23 cellular contexts compared by ENCODE assay signal in the genomic region with DNA sequence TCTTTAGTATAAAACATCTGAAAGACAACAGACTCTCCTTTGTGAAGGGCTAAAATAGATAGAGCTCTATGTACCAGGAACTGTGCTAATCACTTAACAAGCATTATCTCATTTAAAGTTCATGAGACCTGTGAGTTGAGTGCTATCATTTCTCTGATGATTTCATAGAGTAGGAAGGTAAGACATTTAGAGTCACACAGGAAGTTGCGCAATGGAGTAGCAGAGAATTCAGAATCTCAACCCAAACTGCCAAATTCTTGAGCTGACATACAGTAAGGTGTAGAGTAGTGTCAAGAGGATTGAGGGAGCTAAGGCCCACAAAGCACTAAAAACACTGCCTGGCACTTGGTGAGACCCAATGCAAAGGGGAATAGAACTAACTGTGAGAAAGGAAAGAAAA.
DNase-seq lines count a peak whose midpoint lies in the region; ATAC-seq and TF ChIP-seq lines count a peak whose summit lies in the region.
"Had no signal": no experiment of that assay in that cellular context is flagged by ENCODE, and none has a peak within 500 bp of the region (broad histone marks: within the 10 kb centered on the region; RNA-seq: fewer than 3 reads in every experiment).

No MANE protein-coding gene starts in this region.

- H3K23ac ChIP-seq in IMR-90 (ENCODE audit: low read depth, low read length) (no peak overlapping the region), mesendoderm (ENCODE audit: low read length) (no peak overlapping the region)

- no peaks in the 10 kb centered on the region for H3K9me3 Mint-ChIP-seq in activated CD4-positive, alpha-beta T cell treated with anti-CD3 and anti-CD28 coated beads for 36 hours (ENCODE audit: low read depth)
- H3K9me3 Mint-ChIP-seq: activated B cell treated with CpG ODN at 0.5 μM for 24 hours; activated CD4-positive, alpha-beta memory T cell treated with anti-CD3 and anti-CD28 coated beads for 36 hours; natural killer cell had no signal

- no peaks in the 10 kb centered on the region for H3K79me2 ChIP-seq in mesendoderm (ENCODE audit: control insufficient read depth, insufficient read depth, low read length)

- H3K4me3 Mint-ChIP-seq in activated CD4-positive, alpha-beta T cell treated with anti-CD3 and anti-CD28 coated beads for 36 hours = no peak overlapping the region
- H3K4me3 Mint-ChIP-seq: activated B cell treated with CpG ODN at 0.5 μM for 24 hours; activated CD4-positive, alpha-beta memory T cell treated with anti-CD3 and anti-CD28 coated beads for 36 hours; natural killer cell had no signal

- POLR2A ChIA-PET in activated CD4-positive, alpha-beta T cell treated with anti-CD3 and anti-CD28 coated beads for 36 hours (lab: Charles Lee) = no interaction called here
- POLR2A ChIA-PET in IMR-90 (lab: Charles Lee; ENCODE audit: unreplicated experiment) = no interaction called here

- H3K4me1 ChIP-seq in IMR-90 (ENCODE audit: control insufficient read depth, insufficient read depth, low read length) (no peaks in the 10 kb centered on the region), adipocyte (ENCODE audit: control insufficient read depth, insufficient read depth, low read length) (no peaks in the 10 kb centered on the region), mesendoderm (ENCODE audit: control insufficient read depth, low read depth, low read length) (peaks cover 11% of the 10 kb centered on the region)
- H3K4me1 ChIP-seq: pancreas, right lobe of liver had no signal

- H3K36me3 ChIP-seq in IMR-90 (ENCODE audit: control insufficient read depth, insufficient read depth, low read length) = no peaks in the 10 kb centered on the region
- no peaks in the 10 kb centered on the region for H3K36me3 ChIP-seq in adipocyte (ENCODE audit: control insufficient read depth, insufficient read depth, low read length, severe bottlenecking)
- no peaks in the 10 kb centered on the region for H3K36me3 ChIP-seq in mesendoderm (ENCODE audit: control insufficient read depth, insufficient read depth, low read length)
- H3K36me3 ChIP-seq: BLaER1, pancreas, right lobe of liver had no signal

- BruUV-seq in IMR-90 (replicated peaks; lab: Mats Ljungman, UMichigan) = no TSS peak

- in situ Hi-C loops in IMR-90 (cut with MboI; ENCODE audit: low sequenced_read_pairs) = no loop called here

- H3K9ac ChIP-seq in IMR-90 (ENCODE audit: low read depth, low read length) (no peak overlapping the region), adipocyte (ENCODE audit: low read length) (no peak overlapping the region), mesendoderm (ENCODE audit: low read length) (no peak overlapping the region)
- H3K9ac ChIP-seq: BLaER1 had no signal

- no peak overlapping the region for H2BK20ac ChIP-seq in IMR-90 (ENCODE audit: low read depth, low read length)

- H2BK120ac ChIP-seq in IMR-90 (ENCODE audit: low read depth, low read length) = no peak overlapping the region
- no peak overlapping the region for H2BK120ac ChIP-seq in mesendoderm (ENCODE audit: low read depth, low read length)

- no CpG with 5 or more reads among the region's 1 CpG for WGBS in IMR-90 (ENCODE audit: extremely low coverage in 2 of 2, insufficient read length in 1 of 2), 2 experiments
- WGBS in mesendoderm (ENCODE audit: extremely low coverage, insufficient coverage, low lambda C conversion rate) = no CpG with 5 or more reads among the region's 1 CpG

- no peaks in the 10 kb centered on the region for H3K4me1 Mint-ChIP-seq in activated CD4-positive, alpha-beta T cell treated with anti-CD3 and anti-CD28 coated beads for 36 hours

- no peak overlapping the region for H3K27ac Mint-ChIP-seq in activated CD4-positive, alpha-beta T cell treated with anti-CD3 and anti-CD28 coated beads for 36 hours
- H3K27ac Mint-ChIP-seq: activated B cell treated with CpG ODN at 0.5 μM for 24 hours; activated CD4-positive, alpha-beta memory T cell treated with anti-CD3 and anti-CD28 coated beads for 36 hours; natural killer cell had no signal

- no peak overlapping the region for H3K18ac ChIP-seq in IMR-90 (ENCODE audit: low read depth, low read length)
- no peak overlapping the region for H3K18ac ChIP-seq in mesendoderm (ENCODE audit: low read length)

- H3K79me1 ChIP-seq in IMR-90 (ENCODE audit: low read depth in 1 of 2, low read length in 2 of 2) (no peaks in the 10 kb centered on the region), mesendoderm (ENCODE audit: low read length) (no peaks in the 10 kb centered on the region)

- H2BK5ac ChIP-seq in IMR-90 (ENCODE audit: low read depth, low read length, poor library complexity, severe bottlenecking) (no peak overlapping the region), mesendoderm (ENCODE audit: low read length) (no peak overlapping the region)

- H4K91ac ChIP-seq in IMR-90 (ENCODE audit: insufficient read depth, low read depth, low read length) = no peak overlapping the region

- no peak overlapping the region for H2AFZ ChIP-seq in IMR-90 (replicated peaks; ENCODE audit: low read length, poor library complexity)

- CTCF ChIA-PET in activated CD4-positive, alpha-beta T cell treated with anti-CD3 and anti-CD28 coated beads for 36 hours (lab: Charles Lee) = interaction anchor here (0.5 to 0.8 kb wide), 2 partner anchors 135 to 382 kb away, joined by 3 read pairs; no protein-coding TSS in a partner anchor
- CTCF ChIA-PET in IMR-90 (lab: Yijun Ruan, JAX) = no interaction called here

- no peak overlapping the region for H4K8ac ChIP-seq in IMR-90 (ENCODE audit: low read depth in 2 of 2, low read length in 2 of 2)
- no peak overlapping the region for H4K8ac ChIP-seq in mesendoderm (ENCODE audit: low read depth, low read length)

- TF ChIP-seq RAD21 in IMR-90 (IDR thresholded peaks at IDR 0.05; ENCODE audit: low read length) = no peak

- no peaks in the 10 kb centered on the region for H3K36me3 Mint-ChIP-seq in activated CD4-positive, alpha-beta T cell treated with anti-CD3 and anti-CD28 coated beads for 36 hours (ENCODE audit: low read depth)
- H3K36me3 Mint-ChIP-seq: activated CD4-positive, alpha-beta memory T cell treated with anti-CD3 and anti-CD28 coated beads for 36 hours; natural killer cell had no signal

- ATAC-seq in activated CD4-positive, alpha-beta T cell treated with anti-CD3 and anti-CD28 coated beads for 36 hours = peak; percentile 49
- ATAC-seq in IMR-90 (ENCODE audit: low read depth) = no peak
- ATAC-seq in Right ventricle myocardium superior (ENCODE audit: poor library complexity) = no peak
- ATAC-seq: left lobe of liver, pancreas had no signal

- H4K20me1 ChIP-seq in IMR-90 (ENCODE audit: insufficient read depth, low read length) = no peaks in the 10 kb centered on the region
- H4K20me1 ChIP-seq: BLaER1 had no signal

- no peak for TF ChIP-seq POLR2A in IMR-90 (IDR thresholded peaks at IDR 0.05; ENCODE audit: low read depth, low read length)

- no peak overlapping the region for H2AK5ac ChIP-seq in IMR-90 (ENCODE audit: low read depth, low read length)
- H2AK5ac ChIP-seq in mesendoderm (ENCODE audit: low read length) = no peak overlapping the region

- dilution Hi-C loops in IMR-90 (cut with HindIII; ENCODE audit: low sequenced_read_pairs, unreplicated experiment) = no loop called here

- H3K56ac ChIP-seq in IMR-90 (ENCODE audit: extremely low read depth, insufficient read depth, low read length) (no peak overlapping the region), mesendoderm (ENCODE audit: low read length) (no peak overlapping the region)

- H2BK15ac ChIP-seq in IMR-90 (ENCODE audit: low read depth, low read length) = no peak overlapping the region
- H2BK15ac ChIP-seq in mesendoderm (replicated peaks; ENCODE audit: low read depth) = no peak overlapping the region

- H3K4ac ChIP-seq in IMR-90 (ENCODE audit: low read depth, low read length) = no peak overlapping the region
- no peak overlapping the region for H3K4ac ChIP-seq in mesendoderm (ENCODE audit: low read depth, low read length)

- intact Hi-C loops in activated CD4-positive, alpha-beta T cell treated with anti-CD3 and anti-CD28 coated beads for 36 hours (cut with DNase I, micrococcal nuclease) = loop anchor here (5.0 kb wide), 3 partner anchors 93 to 328 kb away; no protein-coding TSS in a partner anchor
- intact Hi-C loops in IMR-90 (cut with micrococcal nuclease) = loop anchor here (10.0 kb wide), 1 partner anchor 230 kb away; no protein-coding TSS in a partner anchor
- intact Hi-C loops in Right ventricle myocardium superior (cut with DNase I) = no loop called here

- H4K5ac ChIP-seq in IMR-90 (ENCODE audit: low read depth, low read length) = no peak overlapping the region
- no peak overlapping the region for H4K5ac ChIP-seq in mesendoderm (ENCODE audit: low read length)

- peaks cover 5% of the 10 kb centered on the region for H3K27me3 Mint-ChIP-seq in activated CD4-positive, alpha-beta T cell treated with anti-CD3 and anti-CD28 coated beads for 36 hours
- H3K27me3 Mint-ChIP-seq: activated B cell treated with CpG ODN at 0.5 μM for 24 hours had no signal

- H3K14ac ChIP-seq in IMR-90 (replicated peaks; ENCODE audit: low read depth, low read length) = no peak overlapping the region

- H3K9me3 ChIP-seq in IMR-90 (ENCODE audit: control insufficient read depth, insufficient read depth, low read length) (no peaks in the 10 kb centered on the region), adipocyte (ENCODE audit: control insufficient read depth, low read length) (no peaks in the 10 kb centered on the region)
- H3K9me3 ChIP-seq: pancreas, right lobe of liver had no signal

- H3K4me3 ChIP-seq in IMR-90 (ENCODE audit: insufficient read depth, low read depth, low read length) (no peak overlapping the region), adipocyte (ENCODE audit: low read length) (no peak overlapping the region), mesendoderm (ENCODE audit: low read length) (no peak overlapping the region)
- H3K4me3 ChIP-seq: BLaER1, dorsolateral prefrontal cortex, pancreas, right lobe of liver had no signal

- H3K4me2 ChIP-seq in IMR-90 (ENCODE audit: low read depth, low read length) = no peak overlapping the region
- no peak overlapping the region for H3K4me2 ChIP-seq in mesendoderm (ENCODE audit: low read length)
- H3K4me2 ChIP-seq: BLaER1 had no signal

- no peak for TF ChIP-seq CTCF in IMR-90 (conservative IDR thresholded peaks at IDR 0.05; ENCODE audit: low read depth, low read length)

- H3K9me1 ChIP-seq in IMR-90 (ENCODE audit: insufficient read depth, low read length) = no peaks in the 10 kb centered on the region

- H3K27ac ChIP-seq in IMR-90 (ENCODE audit: insufficient read depth, low read length) (no peak overlapping the region), mesendoderm (ENCODE audit: low read depth, low read length) (no peak overlapping the region)
- H3K27ac ChIP-seq: BLaER1, dorsolateral prefrontal cortex, pancreas, right lobe of liver had no signal

- no peak for DNase-seq in activated CD4-positive, alpha-beta T cell treated with anti-CD3 and anti-CD28 coated beads for 36 hours
- no peak for DNase-seq in activated CD4-positive, alpha-beta T cell treated with anti-CD3 and anti-CD28 coated beads for 48 hours
- no peak for DNase-seq in IMR-90
- DNase-seq in adipocyte (ENCODE audit: low read depth) = peak; percentile 27
- peak; percentile 93 for DNase-seq in mesendoderm
- DNase-seq in NCI-H1417 (lab: John Stamatoyannopoulos, UW) = no peak
- DNase-seq in NCI-H1417 treated with DMSO at 0.1 percent for 48 hours (lab: John Stamatoyannopoulos, UW) = no peak
- DNase-seq in Right ventricle myocardium superior = no peak
- DNase-seq: activated B cell treated with CpG ODN at 0.5 μM for 24 hours; activated CD4-positive, alpha-beta memory T cell treated with anti-CD3 and anti-CD28 coated beads for 36 hours; activated T-cell treated with anti-CD3 and anti-CD28 coated beads for 4 hours; anterior cingulate cortex; central memory CD4-positive, alpha-beta T cell; dorsolateral prefrontal cortex; GDM1; natural killer cell; NCI-H1436; NCI-H524 treated with DMSO at 0.1 percent for 48 hours; pancreas; right lobe of liver; T-helper 9 cell had no signal

- no peak overlapping the region for H2AK9ac ChIP-seq in IMR-90 (replicated peaks; ENCODE audit: low read depth, low read length, poor library complexity)

- H3K27me3 ChIP-seq in IMR-90 (ENCODE audit: control insufficient read depth, insufficient read depth, low read length) (no peaks in the 10 kb centered on the region), adipocyte (replicated peaks; ENCODE audit: control insufficient read depth, insufficient read depth, low read length) (no peaks in the 10 kb centered on the region), mesendoderm (ENCODE audit: insufficient read depth, low read length, poor library complexity) (no peaks in the 10 kb centered on the region)
- H3K27me3 ChIP-seq: BLaER1, pancreas, right lobe of liver had no signal

Comparison
In these comparisons a context has a peak if more than half of its experiments do, and no peak if none do; other contexts are left out.
1. DNase-seq: peak in adipocyte (single experiment) and mesendoderm (single experiment); none in activated CD4-positive, alpha-beta T cell treated with anti-CD3 and anti-CD28 coated beads for 36 hours (single experiment), activated CD4-positive, alpha-beta T cell treated with anti-CD3 and anti-CD28 coated beads for 48 hours (single experiment), IMR-90 (single experiment), NCI-H1417 (0 of 3), NCI-H1417 treated with DMSO at 0.1 percent for 48 hours (single experiment) and Right ventricle myocardium superior (single experiment).